In the genomic region with DNA sequence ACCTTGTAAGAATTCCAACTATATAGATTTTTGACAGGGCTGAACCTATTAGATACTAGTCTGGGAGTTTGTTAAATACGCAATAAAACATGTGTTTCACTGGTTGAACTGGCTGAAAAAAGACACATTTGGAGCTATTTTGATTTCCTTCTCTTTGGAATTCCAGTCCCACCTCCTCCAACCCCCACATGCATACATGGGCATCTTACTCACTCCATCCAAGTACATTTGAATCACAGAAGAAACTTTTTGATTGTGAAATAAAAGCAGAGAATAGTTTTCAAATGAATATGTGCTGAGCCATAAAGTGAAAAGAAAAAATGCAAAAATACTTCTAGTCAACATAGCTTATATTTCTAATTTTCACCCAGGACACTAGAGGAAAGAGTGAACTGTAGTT, we compare ENCODE assay signal across 15 cellular contexts. TPM values are rescaled to one million over a fixed set of nuclear protein-coding genes. Genes with fewer than 3 reads are reported as not detected.
A peak's percentile ranks its signal among the peaks of the same experiment; 100 is the strongest.
DNase-seq lines count a peak whose midpoint lies in the region; ATAC-seq, FAIRE-seq and TF ChIP-seq lines count a peak whose summit lies in the region.
"Had no signal": no experiment of that assay in that cellular context is flagged by ENCODE, and none has a peak within 500 bp of the region (broad histone marks: within the 10 kb centered on the region; RNA-seq: fewer than 3 reads in every experiment).

No MANE protein-coding gene starts in this region.

- DNase-seq in MCF 10A (ENCODE audit: unreplicated experiment): peak; percentile 84
- DNase-seq in breast epithelium (ENCODE audit: low spot score in 2 of 2): no peak
- no peak for DNase-seq in K562 (ENCODE audit: extremely low read depth in 1 of 4, low spot score in 3 of 4)
- peak; percentile 47 for DNase-seq in hepatic stellate cell (ENCODE audit: low spot score)
- DNase-seq in left lobe of liver (ENCODE audit: low spot score): no peak
- DNase-seq in naive thymus-derived CD8-positive, alpha-beta T cell: no peak
- DNase-seq in C1 segment of cervical spinal cord (lab: John Stamatoyannopoulos, UW): no peak
- DNase-seq: activated naive CD4-positive, alpha-beta T cell treated with anti-CD3 and anti-CD28 coated beads, Interleukin-2, amount 10 ng/mL, durations not matched to agents 7 days and 5 days; cortex of kidney; DMS 273 treated with DMSO at 0.1 percent for 48 hours; glutamatergic neuron; NCI-H2171; spleen had no signal

- H3K27me3 ChIP-seq in breast epithelium (no peaks in the 10 kb centered on the region), K562 (ENCODE audit: control insufficient read depth in 2 of 2, insufficient read depth in 2 of 2, low read length in 2 of 2) (no peaks in the 10 kb centered on the region)
- H3K27me3 ChIP-seq: spleen had no signal

- in situ Hi-C loops in K562 (cut with MboI): no loop called here

- CTCF ChIA-PET in MCF 10A (lab: Yijun Ruan, JAX): no interaction called here
- CTCF ChIA-PET in K562 (lab: Yijun Ruan, JAX; ENCODE audit: low intra/inter-chr PET ratio): no interaction called here

- H4K20me1 ChIP-seq in K562 (replicated peaks; ENCODE audit: control insufficient read depth, insufficient read depth, low read length): no peaks in the 10 kb centered on the region

- no peaks in the 10 kb centered on the region for H3K79me2 ChIP-seq in K562 (ENCODE audit: control insufficient read depth, insufficient read depth, low read length)

- H3K4me3 Mint-ChIP-seq in MCF 10A (ENCODE audit: unreplicated experiment): no peak overlapping the region
- no peak overlapping the region for H3K4me3 Mint-ChIP-seq in naive thymus-derived CD8-positive, alpha-beta T cell
- H3K4me3 Mint-ChIP-seq: activated naive CD4-positive, alpha-beta T cell treated with anti-CD3 and anti-CD28 coated beads, Interleukin-2, amount 10 ng/mL, durations not matched to agents 7 days and 5 days had no signal

- H3K9me3 Mint-ChIP-seq in MCF 10A (ENCODE audit: unreplicated experiment): no peaks in the 10 kb centered on the region
- peaks cover 0 to 1% (median 0%) of the 10 kb centered on the region in 9 donors for H3K9me3 Mint-ChIP-seq in naive thymus-derived CD8-positive, alpha-beta T cell
- H3K9me3 Mint-ChIP-seq: activated naive CD4-positive, alpha-beta T cell treated with anti-CD3 and anti-CD28 coated beads, Interleukin-2, amount 10 ng/mL, durations not matched to agents 7 days and 5 days had no signal

- TF ChIP-seq CTCF in MCF 10A (IDR thresholded peaks at IDR 0.05; ENCODE audit: unreplicated experiment) (no peak), breast epithelium (IDR thresholded peaks at IDR 0.05) (no peak), K562 (IDR thresholded peaks at IDR 0.05 in 2 of 3, conservative IDR thresholded peaks at IDR 0.05 in 1 of 3; ENCODE audit: insufficient read depth in 2 of 3, low read depth in 1 of 3, low read length in 3 of 3) (no peak)

- H3K27ac Mint-ChIP-seq in MCF 10A (ENCODE audit: low read depth, unreplicated experiment): peak overlapping the region; percentile 94
- H3K27ac Mint-ChIP-seq in naive thymus-derived CD8-positive, alpha-beta T cell: no peak overlapping the region
- H3K27ac Mint-ChIP-seq: activated naive CD4-positive, alpha-beta T cell treated with anti-CD3 and anti-CD28 coated beads, Interleukin-2, amount 10 ng/mL, durations not matched to agents 7 days and 5 days had no signal

- H3K9ac ChIP-seq in K562 (ENCODE audit: insufficient read depth in 1 of 2, low read depth in 2 of 2, low read length in 2 of 2): no peak overlapping the region

- WGBS in K562 (ENCODE audit: insufficient coverage, low coverage, missing lambda C conversion rate): 87% methylated on average over 1 of the region's 1 CpG

- no peaks in the 10 kb centered on the region for H3K9me1 ChIP-seq in K562 (ENCODE audit: control insufficient read depth, insufficient read depth, low read length)

- no peak for FAIRE-seq in K562 (lab: Jason Lieb, UNC)

- H3K4me2 ChIP-seq in K562 (ENCODE audit: insufficient read depth, low read length): no peak overlapping the region

- ATAC-seq in K562 (no peak), GM18519 (IDR thresholded peaks at IDR 0.05; ENCODE audit: low FRiP score, unreplicated experiment) (no peak), left lobe of liver (no peak)
- no peak for ATAC-seq in naive thymus-derived CD8-positive, alpha-beta T cell

- H3K36me3 Mint-ChIP-seq in MCF 10A (ENCODE audit: insufficient read depth, unreplicated experiment): no peaks in the 10 kb centered on the region
- H3K36me3 Mint-ChIP-seq in naive thymus-derived CD8-positive, alpha-beta T cell: no peaks in the 10 kb centered on the region
- H3K36me3 Mint-ChIP-seq: activated naive CD4-positive, alpha-beta T cell treated with anti-CD3 and anti-CD28 coated beads, Interleukin-2, amount 10 ng/mL, durations not matched to agents 7 days and 5 days had no signal

- no peak overlapping the region for H3K4me3 ChIP-seq in breast epithelium
- H3K4me3 ChIP-seq in K562: no peak overlapping the region
- H3K4me3 ChIP-seq: spleen had no signal

- no peak for TF ChIP-seq EP300 in K562 (IDR thresholded peaks at IDR 0.05; ENCODE audit: low read length)

- no peak overlapping the region for H2AFZ ChIP-seq in K562 (ENCODE audit: low read depth, low read length)

- H3K4me1 ChIP-seq in breast epithelium: no peaks in the 10 kb centered on the region
- H3K4me1 ChIP-seq in K562 (replicated peaks in 1 of 2; ENCODE audit: control insufficient read depth in 2 of 2, insufficient read depth in 2 of 2, low read length in 2 of 2): peaks cover 6 to 38% of the 10 kb centered on the region in 2 experiments
- H3K4me1 ChIP-seq: spleen had no signal

- H3K36me3 ChIP-seq in breast epithelium (no peaks in the 10 kb centered on the region), K562 (ENCODE audit: control insufficient read depth, insufficient read depth, low read length) (peaks cover 3% of the 10 kb centered on the region; the same call in 1 of the 3 replicates)
- H3K36me3 ChIP-seq: spleen had no signal

- no peaks in the 10 kb centered on the region for H3K27me3 Mint-ChIP-seq in MCF 10A (ENCODE audit: insufficient read depth, unreplicated experiment)
- H3K27me3 Mint-ChIP-seq in naive thymus-derived CD8-positive, alpha-beta T cell: no peaks in the 10 kb centered on the region
- H3K27me3 Mint-ChIP-seq: activated naive CD4-positive, alpha-beta T cell treated with anti-CD3 and anti-CD28 coated beads, Interleukin-2, amount 10 ng/mL, durations not matched to agents 7 days and 5 days had no signal

- no peak for TF ChIP-seq RAD21 in K562 (CRISPR knock-in tag; conservative IDR thresholded peaks at IDR 0.05 in 1 of 2, IDR thresholded peaks at IDR 0.05 in 1 of 2)

- no TSS peak for BruUV-seq in MCF 10A (replicated peaks; lab: Mats Ljungman, UMichigan)
- no TSS peak for BruUV-seq in K562 (replicated peaks; lab: Mats Ljungman, UMichigan)

- H3K27ac ChIP-seq in breast epithelium (no peak overlapping the region), K562 (ENCODE audit: extremely low read depth, low read depth, low read length) (no peak overlapping the region)
- H3K27ac ChIP-seq: 22Rv1, spleen had no signal

- H3K9me3 ChIP-seq in breast epithelium: no peaks in the 10 kb centered on the region
- no peaks in the 10 kb centered on the region; the same call in 1 of the 2 replicates for H3K9me3 ChIP-seq in K562 (replicated peaks; ENCODE audit: control insufficient read depth, insufficient read depth, low read depth, low read length)
- H3K9me3 ChIP-seq: spleen had no signal

- intact Hi-C loops in MCF 10A (cut with micrococcal nuclease): loop anchor here (1.0 kb wide), 1 partner anchor 32 kb away; no protein-coding TSS in a partner anchor
- intact Hi-C loops in breast epithelium (cut with DNase I; ENCODE audit: low total_unique reads): no loop called here
- intact Hi-C loops in K562 (cut with micrococcal nuclease): no loop called here

- POLR2A ChIA-PET in MCF 10A (lab: Yijun Ruan, JAX) (interaction anchor here (0.7 to 5.5 kb wide), 11 partner anchors 9 to 268 kb away, joined by 3 to 39 read pairs (median 4); a partner anchor contains a TSS), K562 (lab: Yijun Ruan, JAX) (interaction anchor here (0.6 to 1.1 kb wide), 3 partner anchors 10 to 257 kb away, joined by 3 to 4 read pairs (median 3); no protein-coding TSS in a partner anchor)
- POLR2A ChIA-PET in naive thymus-derived CD8-positive, alpha-beta T cell (lab: Charles Lee): no interaction called here

- TF ChIP-seq POLR2A in breast epithelium (IDR thresholded peaks at IDR 0.05) (no peak), K562 (conservative IDR thresholded peaks at IDR 0.05) (no peak)

- peaks cover 16% of the 10 kb centered on the region for H3K4me1 Mint-ChIP-seq in MCF 10A (ENCODE audit: insufficient read depth, unreplicated experiment)
- H3K4me1 Mint-ChIP-seq in naive thymus-derived CD8-positive, alpha-beta T cell: peaks cover 0 to 6% (median under 1%) of the 10 kb centered on the region in 4 donors
- H3K4me1 Mint-ChIP-seq: activated naive CD4-positive, alpha-beta T cell treated with anti-CD3 and anti-CD28 coated beads, Interleukin-2, amount 10 ng/mL, durations not matched to agents 7 days and 5 days had no signal

TF ChIP-seq in K562, 482 proteins besides CTCF, POLR2A, EP300 and RAD21 (continues in another document):
- TF ChIP-seq CEBPB (tag; IDR thresholded peaks at IDR 0.05): peak; percentile 17; the same call in 1 of the 2 replicates

RNA-seq across cellular contexts. Expression of a gene that starts 33.9 kb away (rescaled TPM):
- total RNA-seq in MCF 10A (2022): 36.9 and 38.5 TPM in 2 replicates
- 10 to 100 TPM; 21.3 to 43.6 (median 26.9) TPM for total RNA-seq in breast epithelium
- 282 and 467 TPM in 2 replicates for total RNA-seq in K562 (2011; cell fraction: chromatin; rRNA removed; ENCODE audit: low replicate concordance)
- 111 and 113 TPM in 2 replicates for total RNA-seq in K562 (2011; cell fraction: nucleolus; rRNA removed)
- 160 and 217 TPM in 2 replicates for total RNA-seq in K562 (2011; cell fraction: nucleoplasm; rRNA removed)
- total RNA-seq in K562 (2014; rRNA removed): 50.1 and 60.1 TPM in 2 replicates
- total RNA-seq in K562 (2014; rRNA removed; fragmentation: Illumina TruSeq; extraction: Trizol): 114 and 158 TPM in 2 replicates
- 144 and 155 TPM in 2 replicates for total RNA-seq in K562 (2015; rRNA removed; fragmentation: Illumina TruSeq; extraction: Trizol)
- 98.8 and 115 TPM in 2 replicates for total RNA-seq in K562 (2021)
- polyA plus RNA-seq in K562 (2011; rRNA removed): 128 and 172 TPM in 2 replicates
- 42.0 and 63.5 TPM in 2 replicates for polyA plus RNA-seq in K562 (2011; cell fraction: cytosol; rRNA removed)
- polyA plus RNA-seq in K562 (2011; cell fraction: nucleus; rRNA removed): 254 and 270 TPM in 2 replicates
- 56.3 and 84.9 TPM in 2 replicates for polyA plus RNA-seq in K562 (2012)
- 71.5 and 82.1 TPM in 2 replicates for polyA plus RNA-seq in K562 (2014; fragmentation: Illumina TruSeq; extraction: Trizol)
- 10 to 100 TPM; 23.3 to 23.9 TPM for polyA plus RNA-seq in K562 (2014; fragmentation: Nextera tagmentation; extraction: Ambion mirVana)
- 49.6 and 60.5 TPM in 2 replicates for polyA plus RNA-seq in K562 (2014; rRNA removed)
- polyA minus RNA-seq in K562 (2011; rRNA and poly(A)+ RNA removed): 447 and 452 TPM in 2 replicates
- polyA minus RNA-seq in K562 (2011; cell fraction: cytosol; rRNA and poly(A)+ RNA removed): 96.1 and 167 TPM in 2 replicates
- 374 and 571 TPM in 2 replicates for polyA minus RNA-seq in K562 (2011; cell fraction: nucleus; rRNA and poly(A)+ RNA removed)
- 3.7 TPM for total RNA-seq in left lobe of liver
- 10 to 100 TPM; 36.5 to 37.6 TPM for total RNA-seq in naive thymus-derived CD8-positive, alpha-beta T cell
- 10 to 100 TPM in 1 of 3 donors, 1 to 10 TPM in 2; 2.9 to 11.2 (median 5.6) TPM for polyA plus RNA-seq in naive thymus-derived CD8-positive, alpha-beta T cell

Comparison
In these comparisons a context has a peak if more than half of its experiments do, and no peak if none do; other contexts are left out.
1. DNase-seq: peak in MCF 10A (single experiment) and hepatic stellate cell (single experiment); none in breast epithelium (0 of 2), K562 (0 of 4), left lobe of liver (single experiment), naive thymus-derived CD8-positive, alpha-beta T cell (0 of 10) and C1 segment of cervical spinal cord (0 of 14).